In genomic region chr6:20600831-20601230, GRCh38 we compare ENCODE assay signal across 15 cellular contexts.
DNase-seq lines count a peak whose midpoint lies in the region; ATAC-seq, FAIRE-seq and TF ChIP-seq lines count a peak whose summit lies in the region.
"Had no signal": no experiment of that assay in that cellular context is flagged by ENCODE, and none has a peak within 500 bp of the region (broad histone marks: within the 10 kb centered on the region; RNA-seq: fewer than 3 reads in every experiment).

No MANE protein-coding gene starts in this region.

- TF ChIP-seq POLR2A in breast epithelium (IDR thresholded peaks at IDR 0.05), result no peak

- ATAC-seq in HG03045 (IDR thresholded peaks at IDR 0.05; ENCODE audit: unreplicated experiment), result no peak
- ATAC-seq: HepG2 had no signal

- no peaks in the 10 kb centered on the region for H3K36me3 Mint-ChIP-seq in MCF 10A (ENCODE audit: insufficient read depth, unreplicated experiment)

- peaks cover 12% of the 10 kb centered on the region for H3K4me1 Mint-ChIP-seq in MCF 10A (ENCODE audit: insufficient read depth, unreplicated experiment)

- no peaks in the 10 kb centered on the region for H4K20me1 ChIP-seq in Karpas-422 (ENCODE audit: insufficient read depth, low read depth, low read length)

- H3K4me3 ChIP-seq in breast epithelium, result no peak overlapping the region
- no peak overlapping the region for H3K4me3 ChIP-seq in bronchial epithelial cell (ENCODE audit: low read depth, low read length)
- H3K4me3 ChIP-seq in Karpas-422 (ENCODE audit: low read length), result no peak overlapping the region
- H3K4me3 ChIP-seq: BLaER1 treated with 17β-estradiol and CSF1 and Interleukin-3, amounts not matched to agents 10 nM and 100 nM; HAP-1 had no signal

- no peak overlapping the region for H3K9ac ChIP-seq in Karpas-422 (ENCODE audit: low read length)
- H3K9ac ChIP-seq: BLaER1 treated with 17β-estradiol and CSF1 and Interleukin-3, amounts not matched to agents 10 nM and 100 nM had no signal

- peaks cover 31% of the 10 kb centered on the region for H3K79me2 ChIP-seq in Karpas-422 (ENCODE audit: low read length)

- peaks cover 3% of the 10 kb centered on the region; the same call in 1 of the 2 replicates for H3K9me2 ChIP-seq in Karpas-422 (replicated peaks; ENCODE audit: insufficient read depth, low read length)

- H3K9me3 ChIP-seq in breast epithelium, result no peaks in the 10 kb centered on the region
- H3K9me3 ChIP-seq in Karpas-422 (ENCODE audit: low read length), result no peaks in the 10 kb centered on the region
- H3K9me3 ChIP-seq: HAP-1 had no signal

- H3K4me2 ChIP-seq in Karpas-422 (ENCODE audit: low read depth, low read length, poor library complexity, severe bottlenecking), result no peak overlapping the region
- H3K4me2 ChIP-seq: BLaER1 treated with 17β-estradiol and CSF1 and Interleukin-3, amounts not matched to agents 10 nM and 100 nM had no signal

- no peak overlapping the region for H3K27ac Mint-ChIP-seq in MCF 10A (ENCODE audit: low read depth, unreplicated experiment)
- H3K27ac Mint-ChIP-seq: CD4-positive, CD25-positive, alpha-beta regulatory T cell had no signal

- intact Hi-C loops in MCF 10A (cut with micrococcal nuclease), result no loop called here
- intact Hi-C loops in breast epithelium (cut with DNase I; ENCODE audit: low total_unique reads), result no loop called here

- H3K27me3 Mint-ChIP-seq in MCF 10A (ENCODE audit: insufficient read depth, unreplicated experiment), result no peaks in the 10 kb centered on the region
- H3K27me3 Mint-ChIP-seq: CD4-positive, CD25-positive, alpha-beta regulatory T cell had no signal

- no TSS peak for BruUV-seq in MCF 10A (replicated peaks; lab: Mats Ljungman, UMichigan)

- no peaks in the 10 kb centered on the region for H3K9me3 Mint-ChIP-seq in MCF 10A (ENCODE audit: unreplicated experiment)

- H3K27ac ChIP-seq in breast epithelium (no peak overlapping the region), Karpas-422 (ENCODE audit: low read length) (no peak overlapping the region)
- H3K27ac ChIP-seq: BLaER1 treated with 17β-estradiol and CSF1 and Interleukin-3, amounts not matched to agents 10 nM and 100 nM had no signal

- no peak for FAIRE-seq in bronchial epithelial cell (lab: Jason Lieb, UNC)
- FAIRE-seq: H1, HepG2 had no signal

- CTCF ChIA-PET in MCF 10A (lab: Yijun Ruan, JAX), result no interaction called here

- H3K27me3 ChIP-seq in breast epithelium (no peaks in the 10 kb centered on the region), bronchial epithelial cell (ENCODE audit: control insufficient read depth, insufficient read depth, low read length) (no peaks in the 10 kb centered on the region), Karpas-422 (ENCODE audit: low read length) (no peaks in the 10 kb centered on the region)
- H3K27me3 ChIP-seq: BLaER1 treated with 17β-estradiol and CSF1 and Interleukin-3, amounts not matched to agents 10 nM and 100 nM had no signal

- DNase-seq in MCF 10A (ENCODE audit: unreplicated experiment) (peak; percentile 53), breast epithelium (ENCODE audit: low spot score in 2 of 2) (no peak), bronchial epithelial cell (ENCODE audit: low read depth) (peak; percentile 76), foreskin melanocyte (peak; percentile 51), Karpas-422 (no peak), inferior parietal cortex (ENCODE audit: extremely low spot score) (no peak)
- DNase-seq: ACHN; CD4-positive, CD25-positive, alpha-beta regulatory T cell; DMS53; GF-D8 had no signal

- no peak overlapping the region for H3K4me3 Mint-ChIP-seq in MCF 10A (ENCODE audit: unreplicated experiment)
- H3K4me3 Mint-ChIP-seq: CD4-positive, CD25-positive, alpha-beta regulatory T cell had no signal

- POLR2A ChIA-PET in MCF 10A (lab: Yijun Ruan, JAX), result no interaction called here

- H3K36me3 ChIP-seq in breast epithelium (no peaks in the 10 kb centered on the region), bronchial epithelial cell (ENCODE audit: control insufficient read depth, insufficient read depth, low read length) (peaks cover 1% of the 10 kb centered on the region), Karpas-422 (ENCODE audit: insufficient read depth, low read length) (peaks cover 8% of the 10 kb centered on the region; the same call in 1 of the 2 replicates)
- H3K36me3 ChIP-seq: HAP-1 had no signal

- no peak overlapping the region for H2AFZ ChIP-seq in Karpas-422 (ENCODE audit: low read length)

- H3K4me1 ChIP-seq in breast epithelium (no peaks in the 10 kb centered on the region), Karpas-422 (ENCODE audit: low read length) (peaks cover 3% of the 10 kb centered on the region; the same call in 1 of the 2 replicates)
- H3K4me1 ChIP-seq: BLaER1 treated with 17β-estradiol and CSF1 and Interleukin-3, amounts not matched to agents 10 nM and 100 nM had no signal

- TF ChIP-seq CTCF in MCF 10A (IDR thresholded peaks at IDR 0.05; ENCODE audit: unreplicated experiment) (no peak), breast epithelium (IDR thresholded peaks at IDR 0.05) (no peak), bronchial epithelial cell (IDR thresholded peaks at IDR 0.05; ENCODE audit: insufficient read depth, low read length, severe bottlenecking) (no peak)

Comparison
In these comparisons a context has a peak if more than half of its experiments do, and no peak if none do; other contexts are left out.
1. DNase-seq: peak in MCF 10A (single experiment), bronchial epithelial cell (single experiment) and foreskin melanocyte (single experiment); none in breast epithelium (0 of 2), Karpas-422 (single experiment) and inferior parietal cortex (single experiment).